16 cellular contexts compared by ENCODE assay signal in genomic region chr13:51599444-51600176, GRCh38. TPM values are rescaled to one million over a fixed set of nuclear protein-coding genes. Genes with fewer than 3 reads are reported as not detected.
DNase-seq lines count a peak whose midpoint lies in the region; ATAC-seq and TF ChIP-seq lines count a peak whose summit lies in the region.
"Had no signal": no experiment of that assay in that cellular context is flagged by ENCODE, and none has a peak within 500 bp of the region (broad histone marks: within the 10 kb centered on the region; RNA-seq: fewer than 3 reads in every experiment).

No MANE protein-coding gene starts in this region.

- H3K27me3 ChIP-seq in left ventricle myocardium inferior (ENCODE audit: low read depth) (no peaks in the 10 kb centered on the region), neuronal stem cell (ENCODE audit: control insufficient read depth in 3 of 3, insufficient read depth in 3 of 3, low read depth in 1 of 3, low read length in 3 of 3) (no peaks in the 10 kb centered on the region)
- H3K27me3 ChIP-seq: left lung had no signal

- no peak overlapping the region for H2AFZ ChIP-seq in neuronal stem cell (ENCODE audit: low read length)

- no peak overlapping the region for H2BK12ac ChIP-seq in neuronal stem cell (ENCODE audit: low read length)

- peak; percentile 18 for TF ChIP-seq CTCF in left ventricle myocardium inferior (IDR thresholded peaks at IDR 0.05; ENCODE audit: borderline replicate concordance)

- no peak overlapping the region for H3K9ac ChIP-seq in neuronal stem cell (ENCODE audit: low read depth, low read length, poor library complexity)

- no peak overlapping the region for H3K23ac ChIP-seq in neuronal stem cell (ENCODE audit: low read depth, low read length, poor library complexity)

- no peak overlapping the region for H2BK120ac ChIP-seq in neuronal stem cell (ENCODE audit: low read depth, low read length)

- H3K4ac ChIP-seq in neuronal stem cell (ENCODE audit: low read length) = no peak overlapping the region

- H3K4me1 ChIP-seq in left ventricle myocardium inferior = peaks cover 8% of the 10 kb centered on the region
- peaks cover 0 to 2% of the 10 kb centered on the region in 2 donors for H3K4me1 ChIP-seq in neuronal stem cell (ENCODE audit: control insufficient read depth in 2 of 2, insufficient read depth in 1 of 2, low read depth in 1 of 2, low read length in 2 of 2)

- no peaks in the 10 kb centered on the region for H3K9me3 Mint-ChIP-seq in effector memory CD8-positive, alpha-beta T cell
- H3K9me3 Mint-ChIP-seq in activated CD4-positive, alpha-beta T cell treated with anti-CD3 and anti-CD28 coated beads, Interleukin-2, amount 10 ng/mL, durations not matched to agents 24 days and 14 days = peaks cover 17% of the 10 kb centered on the region
- H3K9me3 Mint-ChIP-seq: activated T-cell treated with anti-CD3 and anti-CD28 coated beads, Interleukin-2, amount 50 U/mL, for 24 hours had no signal

- no peaks in the 10 kb centered on the region for H3K79me1 ChIP-seq in neuronal stem cell (ENCODE audit: low read depth, low read length)

- H2BK5ac ChIP-seq in neuronal stem cell (ENCODE audit: low read length) = no peak overlapping the region

- H3K18ac ChIP-seq in neuronal stem cell (ENCODE audit: low read length) = no peak overlapping the region

- intact Hi-C loops in left ventricle myocardium inferior (cut with micrococcal nuclease) = no loop called here
- intact Hi-C loops in Right ventricle myocardium superior (cut with DNase I) = no loop called here
- intact Hi-C loops in activated CD4-positive, alpha-beta T cell treated with anti-CD3 and anti-CD28 coated beads, Interleukin-2, amount 10 ng/mL, durations not matched to agents 24 days and 14 days (cut with micrococcal nuclease) = no loop called here

- H3K4me3 ChIP-seq in left ventricle myocardium inferior = no peak overlapping the region
- H3K4me3 ChIP-seq in neuronal stem cell (ENCODE audit: low read length in 2 of 2) = no peak overlapping the region
- H3K4me3 ChIP-seq: left lung had no signal

- H3K9me3 ChIP-seq in left ventricle myocardium inferior (replicated peaks) = no peaks in the 10 kb centered on the region
- no peaks in the 10 kb centered on the region for H3K9me3 ChIP-seq in neuronal stem cell (replicated peaks in 1 of 2; ENCODE audit: control insufficient read depth in 2 of 2, insufficient read depth in 1 of 2, low read depth in 1 of 2, low read length in 2 of 2)
- H3K9me3 ChIP-seq: left lung had no signal

- no peak for ATAC-seq in Right ventricle myocardium superior (ENCODE audit: poor library complexity)
- ATAC-seq in effector memory CD8-positive, alpha-beta T cell (replicated peaks) = peak; percentile 44
- no peak for ATAC-seq in HG03280 (IDR thresholded peaks at IDR 0.05; ENCODE audit: unreplicated experiment)
- ATAC-seq: activated CD4-positive, alpha-beta T cell treated with anti-CD3 and anti-CD28 coated beads for 36 hours; left lung had no signal

- H3K4me3 Mint-ChIP-seq in effector memory CD8-positive, alpha-beta T cell = no peak overlapping the region
- no peak overlapping the region for H3K4me3 Mint-ChIP-seq in activated CD4-positive, alpha-beta T cell treated with anti-CD3 and anti-CD28 coated beads, Interleukin-2, amount 10 ng/mL, durations not matched to agents 24 days and 14 days
- H3K4me3 Mint-ChIP-seq: activated CD4-positive, alpha-beta T cell treated with anti-CD3 and anti-CD28 coated beads for 36 hours; activated T-cell treated with anti-CD3 and anti-CD28 coated beads, Interleukin-2, amount 50 U/mL, for 24 hours had no signal

- no peak overlapping the region for H3K27ac ChIP-seq in left ventricle myocardium inferior (replicated peaks)
- H3K27ac ChIP-seq in neuronal stem cell (replicated peaks; ENCODE audit: low read length) = no peak overlapping the region
- H3K27ac ChIP-seq: left lung, RWPE1 had no signal

- peak overlapping the region; percentile 9 to 16 for H3K27ac Mint-ChIP-seq in effector memory CD8-positive, alpha-beta T cell
- H3K27ac Mint-ChIP-seq in activated CD4-positive, alpha-beta T cell treated with anti-CD3 and anti-CD28 coated beads, Interleukin-2, amount 10 ng/mL, durations not matched to agents 24 days and 14 days = no peak overlapping the region
- H3K27ac Mint-ChIP-seq: activated CD4-positive, alpha-beta T cell treated with anti-CD3 and anti-CD28 coated beads for 36 hours; activated T-cell treated with anti-CD3 and anti-CD28 coated beads, Interleukin-2, amount 50 U/mL, for 24 hours had no signal

- no peak overlapping the region for H3K14ac ChIP-seq in neuronal stem cell (ENCODE audit: low read length)

- H2BK15ac ChIP-seq in neuronal stem cell (ENCODE audit: low read length) = no peak overlapping the region

- H3K4me2 ChIP-seq in neuronal stem cell (ENCODE audit: insufficient read depth, low read length, poor library complexity, severe bottlenecking) = no peak overlapping the region

- peaks cover 3% of the 10 kb centered on the region for H3K36me3 Mint-ChIP-seq in effector memory CD8-positive, alpha-beta T cell (ENCODE audit: insufficient read depth)
- peaks cover 15% of the 10 kb centered on the region for H3K36me3 Mint-ChIP-seq in activated CD4-positive, alpha-beta T cell treated with anti-CD3 and anti-CD28 coated beads, Interleukin-2, amount 10 ng/mL, durations not matched to agents 24 days and 14 days (ENCODE audit: low read depth)

- no peak overlapping the region for H2AK5ac ChIP-seq in neuronal stem cell (ENCODE audit: low read depth, low read length)

- DNase-seq in left ventricle myocardium inferior (no peak), Right ventricle myocardium superior (no peak), NAMALWA (ENCODE audit: low spot score) (peak; percentile 18), T1000 (lab: John Stamatoyannopoulos, UW) (no peak), neuronal stem cell (ENCODE audit: low spot score) (no peak)
- DNase-seq in effector memory CD8-positive, alpha-beta T cell = no peak
- no peak for DNase-seq in activated CD4-positive, alpha-beta T cell treated with anti-CD3 and anti-CD28 coated beads, Interleukin-2, amount 10 ng/mL, durations not matched to agents 24 days and 14 days
- DNase-seq: activated CD4-positive, alpha-beta T cell treated with anti-CD3 and anti-CD28 coated beads for 36 hours; activated T-cell treated with anti-CD3 and anti-CD28 coated beads, Interleukin-2, amount 50 U/mL, for 24 hours; central memory CD4-positive, alpha-beta T cell; DMS153; left lung; NCI-H774; T-helper 2 cell had no signal

- H3K36me3 ChIP-seq in left ventricle myocardium inferior = no peaks in the 10 kb centered on the region
- H3K36me3 ChIP-seq in neuronal stem cell (replicated peaks in 1 of 2; ENCODE audit: control insufficient read depth in 2 of 2, insufficient read depth in 2 of 2, low read length in 2 of 2) = no peaks in the 10 kb centered on the region
- H3K36me3 ChIP-seq: left lung had no signal

- H4K91ac ChIP-seq in neuronal stem cell (ENCODE audit: low read depth, low read length, poor library complexity) = no peak overlapping the region

- peaks cover 15 to 30% of the 10 kb centered on the region in 2 donors for H3K4me1 Mint-ChIP-seq in effector memory CD8-positive, alpha-beta T cell (ENCODE audit: low read depth in 2 of 2)
- H3K4me1 Mint-ChIP-seq in activated CD4-positive, alpha-beta T cell treated with anti-CD3 and anti-CD28 coated beads, Interleukin-2, amount 10 ng/mL, durations not matched to agents 24 days and 14 days = peaks cover 15% of the 10 kb centered on the region

- H4K8ac ChIP-seq in neuronal stem cell (ENCODE audit: low read depth, low read length) = no peak overlapping the region

- no peaks in the 10 kb centered on the region for H3K27me3 Mint-ChIP-seq in effector memory CD8-positive, alpha-beta T cell
- H3K27me3 Mint-ChIP-seq in activated CD4-positive, alpha-beta T cell treated with anti-CD3 and anti-CD28 coated beads, Interleukin-2, amount 10 ng/mL, durations not matched to agents 24 days and 14 days = no peaks in the 10 kb centered on the region
- H3K27me3 Mint-ChIP-seq: activated CD4-positive, alpha-beta T cell treated with anti-CD3 and anti-CD28 coated beads for 36 hours; activated T-cell treated with anti-CD3 and anti-CD28 coated beads, Interleukin-2, amount 50 U/mL, for 24 hours had no signal

RNA-seq across cellular contexts. Expression of gene WDFY2, which starts 15.3 kb away (rescaled TPM):
- total RNA-seq in left ventricle myocardium inferior (4.5 TPM), Right ventricle myocardium superior (4.0 TPM)
- 10.6 TPM for polyA plus RNA-seq in neuronal stem cell (2013, experiment 1 of 2)
- 9.7 TPM for polyA plus RNA-seq in neuronal stem cell (2013, experiment 2 of 2)
- total RNA-seq in activated CD4-positive, alpha-beta T cell treated with anti-CD3 and anti-CD28 coated beads, Interleukin-2, amount 10 ng/mL, durations not matched to agents 24 days and 14 days = 9.1 and 11.1 TPM in 2 replicates
